Comparison of ENCODE assay signal across 8 cellular contexts in the genomic region with DNA sequence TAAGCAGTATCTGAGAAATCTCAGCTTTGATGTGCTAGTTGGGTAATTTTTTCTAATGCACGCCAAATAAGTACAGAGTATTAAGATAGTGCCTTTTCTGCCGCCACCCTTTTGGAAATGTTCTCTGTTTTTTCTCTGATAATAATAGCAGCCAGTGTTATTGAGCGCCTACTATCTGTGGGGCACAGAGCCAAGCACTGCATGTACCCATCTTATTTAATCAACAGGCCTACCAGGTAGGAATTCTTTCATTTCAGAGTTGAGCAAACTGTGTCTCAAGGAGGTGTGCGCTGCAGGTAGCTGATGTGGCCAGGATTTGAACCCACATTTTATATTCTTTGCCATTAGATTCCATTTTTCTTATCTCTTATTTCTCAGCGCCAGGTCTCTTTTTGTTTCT. TPM values are rescaled to one million over a fixed set of nuclear protein-coding genes. Genes with fewer than 3 reads are reported as not detected.
DNase-seq lines count a peak whose midpoint lies in the region; ATAC-seq and TF ChIP-seq lines count a peak whose summit lies in the region.

No MANE protein-coding gene starts in this region.

- POLR2A ChIA-PET in CD8-positive, alpha-beta memory T cell (lab: Charles Lee), result no interaction called here

- no peak overlapping the region for H3K27ac ChIP-seq in CD8-positive, alpha-beta memory T cell (ENCODE audit: low read depth, low read length)
- H3K27ac ChIP-seq in OCI-LY3 (ENCODE audit: low read length), result peak overlapping the region; percentile 92
- H3K27ac ChIP-seq in effector memory CD4-positive, alpha-beta T cell (ENCODE audit: insufficient read depth, low read length, poor library complexity, severe bottlenecking), result no peak overlapping the region

- peak overlapping the region; percentile 93 for H3K4me2 ChIP-seq in OCI-LY3 (ENCODE audit: low read length)

- peaks cover 0 to 72% (median 9%) of the 10 kb centered on the region in 3 donors for H3K36me3 Mint-ChIP-seq in CD8-positive, alpha-beta memory T cell
- H3K36me3 Mint-ChIP-seq in nephron progenitor cell (ENCODE audit: low read depth), result peaks cover 39% of the 10 kb centered on the region

- peaks cover 46% of the 10 kb centered on the region for H4K20me1 ChIP-seq in OCI-LY3 (ENCODE audit: insufficient read depth, low read length)

- H3K36me3 ChIP-seq in CD8-positive, alpha-beta memory T cell (ENCODE audit: insufficient read depth, low read length), result peaks cover 24% of the 10 kb centered on the region
- peaks cover 39% of the 10 kb centered on the region for H3K36me3 ChIP-seq in OCI-LY3 (replicated peaks; ENCODE audit: low read depth, low read length)
- H3K36me3 ChIP-seq in effector memory CD4-positive, alpha-beta T cell (ENCODE audit: control insufficient read depth, insufficient read depth, low read length), result peaks cover 42% of the 10 kb centered on the region

- peaks cover 42 to 81% (median 42%) of the 10 kb centered on the region in 3 donors for H3K4me1 Mint-ChIP-seq in CD8-positive, alpha-beta memory T cell
- peaks cover 51% of the 10 kb centered on the region for H3K4me1 Mint-ChIP-seq in nephron progenitor cell

- no peaks in the 10 kb centered on the region for H3K9me3 ChIP-seq in CD8-positive, alpha-beta memory T cell (ENCODE audit: low read length)
- H3K9me3 ChIP-seq in OCI-LY3 (ENCODE audit: insufficient read depth, low read length), result no peaks in the 10 kb centered on the region
- no peaks in the 10 kb centered on the region for H3K9me3 ChIP-seq in effector memory CD4-positive, alpha-beta T cell (ENCODE audit: control insufficient read depth, low read length)

- peaks cover 91% of the 10 kb centered on the region for H3K79me2 ChIP-seq in OCI-LY3 (ENCODE audit: low read length)

- no peaks in the 10 kb centered on the region for H3K9me3 Mint-ChIP-seq in CD8-positive, alpha-beta memory T cell
- H3K9me3 Mint-ChIP-seq in nephron progenitor cell, result no peaks in the 10 kb centered on the region

- peak overlapping the region; percentile 87 to 97 (median 95) for H3K4me3 Mint-ChIP-seq in CD8-positive, alpha-beta memory T cell
- H3K4me3 Mint-ChIP-seq in nephron progenitor cell, result peak overlapping the region; percentile 98

- CTCF ChIA-PET in CD8-positive, alpha-beta memory T cell (lab: Charles Lee), result no interaction called here

- no peak overlapping the region for H3K4me3 ChIP-seq in CD8-positive, alpha-beta memory T cell (ENCODE audit: low read length)
- H3K4me3 ChIP-seq in OCI-LY3 (ENCODE audit: low read length), result peak overlapping the region; percentile 99
- H3K4me3 ChIP-seq in effector memory CD4-positive, alpha-beta T cell (ENCODE audit: insufficient read depth, low read depth, low read length, poor library complexity, severe bottlenecking), result peak overlapping the region; percentile 13

- peak overlapping the region in 7 of 8 donors; percentile 1 to 99 (median 86) for H3K27ac Mint-ChIP-seq in CD8-positive, alpha-beta memory T cell
- peak overlapping the region; percentile 16 for H3K27ac Mint-ChIP-seq in nephron progenitor cell

- TF ChIP-seq CTCF in OCI-LY3 (IDR thresholded peaks at IDR 0.05; ENCODE audit: low read depth, low read length), result peak; percentile 39
- TF ChIP-seq CTCF in nephron progenitor cell (IDR thresholded peaks at IDR 0.05), result no peak

- ATAC-seq in HG02870 (IDR thresholded peaks at IDR 0.05; ENCODE audit: unreplicated experiment), result no peak
- no peak for ATAC-seq in GM19452 (IDR thresholded peaks at IDR 0.05; ENCODE audit: unreplicated experiment)
- ATAC-seq in HG02798 (IDR thresholded peaks at IDR 0.05; ENCODE audit: poor library complexity, unreplicated experiment), result no peak
- ATAC-seq in GM18861 (IDR thresholded peaks at IDR 0.05; ENCODE audit: unreplicated experiment), result no peak

- peaks cover 0 to 3% of the 10 kb centered on the region in 2 donors for H3K27me3 Mint-ChIP-seq in CD8-positive, alpha-beta memory T cell
- peaks cover 1% of the 10 kb centered on the region for H3K27me3 Mint-ChIP-seq in nephron progenitor cell (ENCODE audit: low read depth, poor library complexity)

- H3K27me3 ChIP-seq in CD8-positive, alpha-beta memory T cell (ENCODE audit: insufficient read depth, low read length, poor library complexity, severe bottlenecking), result no peaks in the 10 kb centered on the region
- no peaks in the 10 kb centered on the region for H3K27me3 ChIP-seq in OCI-LY3 (ENCODE audit: low read depth, low read length)
- H3K27me3 ChIP-seq in effector memory CD4-positive, alpha-beta T cell (replicated peaks; ENCODE audit: control insufficient read depth, insufficient read depth, low read length, poor library complexity, severe bottlenecking), result no peaks in the 10 kb centered on the region

- DNase-seq in CD8-positive, alpha-beta memory T cell, result no peak
- DNase-seq in effector memory CD4-positive, alpha-beta T cell, result no peak
- DNase-seq in nephron progenitor cell, result no peak

- H3K9ac ChIP-seq in OCI-LY3 (ENCODE audit: low read length), result peak overlapping the region; percentile 93

- H2AFZ ChIP-seq in OCI-LY3 (ENCODE audit: low read depth, low read length), result no peak overlapping the region

- H3K4me1 ChIP-seq in CD8-positive, alpha-beta memory T cell (ENCODE audit: insufficient read depth, low read length), result peaks cover 27% of the 10 kb centered on the region
- peaks cover 47% of the 10 kb centered on the region for H3K4me1 ChIP-seq in OCI-LY3 (ENCODE audit: low read length)
- peaks cover 24% of the 10 kb centered on the region for H3K4me1 ChIP-seq in effector memory CD4-positive, alpha-beta T cell (ENCODE audit: control insufficient read depth, insufficient read depth, low read length, poor library complexity, severe bottlenecking)

RNA-seq across cellular contexts. Expression of gene EPN1, which starts 1.4 kb away (rescaled TPM):
- total RNA-seq in CD8-positive, alpha-beta memory T cell, result 10 to 100 TPM; 39.0 to 40.2 TPM
- 20.2 TPM for polyA plus RNA-seq in CD8-positive, alpha-beta memory T cell

RNA-seq across cellular contexts. Expression of gene U2AF2, which starts 21.5 kb away (rescaled TPM):
- total RNA-seq in CD8-positive, alpha-beta memory T cell, result 100 to 1,000 TPM; 374 to 386 TPM
- polyA plus RNA-seq in CD8-positive, alpha-beta memory T cell, result 9.5 TPM

RNA-seq across cellular contexts. Expression of gene CCDC106, which starts 28.4 kb away (rescaled TPM):
- 1 to 10 TPM; 2.0 to 2.2 TPM for total RNA-seq in CD8-positive, alpha-beta memory T cell
- polyA plus RNA-seq in CD8-positive, alpha-beta memory T cell, result 0.54 TPM

RNA-seq across cellular contexts. Expression of gene ZNF581, which starts 32.9 kb away (rescaled TPM):
- 10 to 100 TPM; 32.8 to 34.4 TPM for total RNA-seq in CD8-positive, alpha-beta memory T cell
- polyA plus RNA-seq in CD8-positive, alpha-beta memory T cell, result 23.4 TPM

RNA-seq across cellular contexts. Expression of gene ZNF580, which starts 35.6 kb away (rescaled TPM):
- total RNA-seq in CD8-positive, alpha-beta memory T cell, result 10 to 100 TPM; 39.6 to 41.3 TPM
- polyA plus RNA-seq in CD8-positive, alpha-beta memory T cell, result 15.2 TPM
